ENCODE assay signal across 29 cellular contexts in the genomic region with DNA sequence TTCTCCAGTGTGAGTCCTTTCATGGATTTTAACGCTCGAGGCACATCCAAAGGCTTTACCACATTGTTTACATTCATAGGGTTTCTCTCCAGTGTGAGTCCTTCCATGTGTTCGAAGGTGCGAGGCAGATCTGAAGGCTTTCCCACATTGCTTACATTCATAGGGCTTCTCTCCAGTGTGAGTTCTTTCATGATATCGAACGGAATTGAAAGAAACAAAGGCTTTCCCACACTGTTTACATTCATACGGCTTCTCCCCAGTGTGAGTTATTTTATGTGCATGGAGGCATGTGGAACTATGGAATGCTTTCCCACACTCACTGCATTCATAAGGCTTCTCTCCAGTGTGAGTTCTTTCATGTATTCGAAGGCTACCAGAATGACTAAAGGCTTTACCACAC.
"Had no signal": no experiment of that assay in that cellular context is flagged by ENCODE, and none has a peak within 500 bp of the region (broad histone marks: within the 10 kb centered on the region; RNA-seq: fewer than 3 reads in every experiment).

No MANE protein-coding gene starts in this region.

- ATAC-seq: heart right ventricle; left ventricle myocardium superior; mucosa of descending colon; natural killer cell treated with Interleukin-12 subunit alpha and Interleukin-12 subunit beta and Interleukin-15 and Interleukin-18, amount 100 ng/mL, for 72 hours; pancreas; sciatic nerve had no signal

- DNase-seq: dorsolateral prefrontal cortex; effector CD4-positive, alpha-beta T cell; esophagus squamous epithelium; foreskin melanocyte; glutamatergic neuron; heart right ventricle; hippocampal formation; immature natural killer cell; islet precursor cell; left ventricle myocardium superior; mesenchymal stem cell; mucosa of descending colon; naive B cell; pancreas; stimulated activated CD4-positive, alpha-beta T cell treated with anti-CD3 and anti-CD28 coated beads, Interleukin-12 subunit alpha, Interleukin-12 subunit beta, amount 100 ng/mL, for 4 hours; stimulated activated CD4-positive, alpha-beta T cell treated with anti-CD3 and anti-CD28 coated beads, Interleukin-1b, Interleukin-23, amount 100 ng/mL, for 48 hours; stimulated activated CD4-positive, alpha-beta T cell treated with anti-CD3 and anti-CD28 coated beads, Interleukin-4, amount 100 ng/mL, for 1 hour; stimulated activated CD8-positive, alpha-beta memory T cell treated with anti-CD3 and anti-CD28 coated beads, Interleukin-4, amount 100 ng/mL, for 48 hours; stimulated activated naive CD4-positive, alpha-beta T cell treated with Interleukin-2 at 50 U/mL for 16 hours; stomach; thyroid gland; trophoblast cell had no signal

- H3K27ac ChIP-seq: dorsolateral prefrontal cortex, esophagus squamous epithelium, heart right ventricle, neutrophil, pancreas, stomach, thyroid gland, vagina had no signal

- H3K36me3 ChIP-seq: neutrophil had no signal

- H3K9me3 ChIP-seq: pancreas, thyroid gland, vagina had no signal

- H3K4me3 ChIP-seq: dorsolateral prefrontal cortex, esophagus squamous epithelium, heart right ventricle, mucosa of descending colon, pancreas, smooth muscle cell, stomach, thyroid gland, vagina had no signal

- H3K4me3 Mint-ChIP-seq: immature natural killer cell; mesothelial cell of epicardium; naive B cell; natural killer cell treated with Interleukin-12 subunit alpha and Interleukin-12 subunit beta and Interleukin-15 and Interleukin-18, amount 100 ng/mL, for 72 hours; neural crest cell had no signal

- H3K27ac Mint-ChIP-seq: mesothelial cell of epicardium; natural killer cell treated with Interleukin-12 subunit alpha and Interleukin-12 subunit beta and Interleukin-15 and Interleukin-18, amount 100 ng/mL, for 72 hours had no signal

- H3K27me3 Mint-ChIP-seq: naive B cell; natural killer cell treated with Interleukin-12 subunit alpha and Interleukin-12 subunit beta and Interleukin-15 and Interleukin-18, amount 100 ng/mL, for 72 hours had no signal

- H3K27me3 ChIP-seq: dorsolateral prefrontal cortex, esophagus squamous epithelium, heart right ventricle, neutrophil, pancreas, stomach, thyroid gland, vagina had no signal
